Comparison of ENCODE assay signal across 1 cellular context in genomic region chr1:88394958-88395357, GRCh38.
TF ChIP-seq lines count a peak whose summit lies in the region.

No MANE protein-coding gene starts in this region.

TF ChIP-seq in GM23338, 12 proteins besides CTCF, POLR2A, EP300 and RAD21 (continued from another document):
- TF ChIP-seq ZNF462 (CRISPR knock-in tag; IDR thresholded peaks at IDR 0.05): no peak
- TF ChIP-seq NANOG (IDR thresholded peaks at IDR 0.05; ENCODE audit: borderline replicate concordance): no peak
- no peak for TF ChIP-seq EZH2phosphoT487 (IDR thresholded peaks at IDR 0.05; ENCODE audit: unreplicated experiment)
- no peak for TF ChIP-seq STAT1 (IDR thresholded peaks at IDR 0.05; ENCODE audit: unreplicated experiment)
